ENCODE assay signal across 1 cellular context in genomic region chr1:180889325-180889724, GRCh38.
TF ChIP-seq lines count a peak whose summit lies in the region.

No MANE protein-coding gene starts in this region.

TF ChIP-seq in GM12878, 131 proteins besides CTCF, POLR2A, EP300 and RAD21 (continued from another document):
- no peak for TF ChIP-seq IRF5 (IDR thresholded peaks at IDR 0.05; ENCODE audit: borderline replicate concordance)
